In genomic region chr9:126452036-126452595, GRCh38 we compare ENCODE assay signal across 14 cellular contexts.
"Had no signal": no experiment of that assay in that cellular context is flagged by ENCODE, and none has a peak within 500 bp of the region (broad histone marks: within the 10 kb centered on the region; RNA-seq: fewer than 3 reads in every experiment).

No MANE protein-coding gene starts in this region.

- H3K9me3 Mint-ChIP-seq: activated B cell treated with CpG ODN at 0.5 μM for 24 hours; activated T-cell treated with anti-CD3 and anti-CD28 coated beads, Interleukin-2, amount 50 U/mL, for 72 hours; mesothelial cell of epicardium; stimulated activated naive B cell treated with anti-CD40 and anti-IgM and Interleukin-4, amounts not matched to agents 10 μg/mL and 1 μg/mL and 100 μg/mL, for 72 hours had no signal

- H3K27ac ChIP-seq: foreskin keratinocyte, upper lobe of left lung had no signal

- ATAC-seq: activated T-cell treated with anti-CD3 and anti-CD28 coated beads, Interleukin-2, amount 50 U/mL, for 72 hours; foreskin keratinocyte; left ventricle myocardium superior; right cardiac atrium; stimulated activated naive B cell treated with anti-CD40 and anti-IgM and Interleukin-4, amounts not matched to agents 10 μg/mL and 1 μg/mL and 100 μg/mL, for 72 hours; T-helper 17 cell had no signal

- DNase-seq: activated B cell treated with CpG ODN at 0.5 μM for 24 hours; activated CD4-positive, alpha-beta T cell treated with anti-CD3 and anti-CD28 coated beads, Interleukin-2, amount 50 U/mL, for 1 hour; activated gamma-delta T cell treated with Interleukin-2 at 50 U/mL for 16 hours; activated T-cell treated with anti-CD3 and anti-CD28 coated beads, Interleukin-2, amount 50 U/mL, for 72 hours; aorta; foreskin keratinocyte; left ventricle myocardium superior; nucleus accumbens; right cardiac atrium; stimulated activated naive B cell treated with anti-CD40 and anti-IgM and Interleukin-4, amounts not matched to agents 10 μg/mL and 1 μg/mL and 100 μg/mL, for 72 hours; T-helper 17 cell; upper lobe of left lung had no signal

- H3K4me3 Mint-ChIP-seq: activated B cell treated with CpG ODN at 0.5 μM for 24 hours; activated T-cell treated with anti-CD3 and anti-CD28 coated beads, Interleukin-2, amount 50 U/mL, for 72 hours; mesothelial cell of epicardium; stimulated activated naive B cell treated with anti-CD40 and anti-IgM and Interleukin-4, amounts not matched to agents 10 μg/mL and 1 μg/mL and 100 μg/mL, for 72 hours; T-helper 17 cell had no signal

- H3K9me3 ChIP-seq: upper lobe of left lung had no signal

- H3K27me3 Mint-ChIP-seq: activated B cell treated with CpG ODN at 0.5 μM for 24 hours; stimulated activated naive B cell treated with anti-CD40 and anti-IgM and Interleukin-4, amounts not matched to agents 10 μg/mL and 1 μg/mL and 100 μg/mL, for 72 hours; T-helper 17 cell had no signal

- H3K27me3 ChIP-seq: foreskin keratinocyte, upper lobe of left lung had no signal

- H3K4me1 Mint-ChIP-seq: activated B cell treated with CpG ODN at 0.5 μM for 24 hours, mesothelial cell of epicardium had no signal

- H3K27ac Mint-ChIP-seq: activated B cell treated with CpG ODN at 0.5 μM for 24 hours; activated T-cell treated with anti-CD3 and anti-CD28 coated beads, Interleukin-2, amount 50 U/mL, for 72 hours; mesothelial cell of epicardium; stimulated activated naive B cell treated with anti-CD40 and anti-IgM and Interleukin-4, amounts not matched to agents 10 μg/mL and 1 μg/mL and 100 μg/mL, for 72 hours; T-helper 17 cell had no signal

- H3K4me1 ChIP-seq: foreskin keratinocyte, upper lobe of left lung had no signal

- H3K4me3 ChIP-seq: smooth muscle cell, upper lobe of left lung had no signal
